ENCODE assay signal across 8 cellular contexts in genomic region chr6:142850653-142851434, GRCh38.
A peak's percentile ranks its signal among the peaks of the same experiment; 100 is the strongest.
DNase-seq lines count a peak whose midpoint lies in the region; ATAC-seq lines count a peak whose summit lies in the region.

No MANE protein-coding gene starts in this region.

- H2AK5ac ChIP-seq in neuronal stem cell (ENCODE audit: low read depth, low read length): no peak overlapping the region

- no CpG with 5 or more reads among the region's 3 CpGs for WGBS in neuronal stem cell (ENCODE audit: extremely low coverage in 2 of 2, insufficient read length in 2 of 2, insufficient replicate concordance in 1 of 2), 2 donors

- no peak overlapping the region for H3K14ac ChIP-seq in neuronal stem cell (ENCODE audit: low read length)

- no peak overlapping the region for H3K4me2 ChIP-seq in neuronal stem cell (ENCODE audit: insufficient read depth, low read length, poor library complexity, severe bottlenecking)

- no peaks in the 10 kb centered on the region for H3K9me3 Mint-ChIP-seq in immature natural killer cell

- H3K9ac ChIP-seq in neuronal stem cell (ENCODE audit: low read depth, low read length, poor library complexity): no peak overlapping the region

- peaks cover 45 to 54% of the 10 kb centered on the region in 2 donors for H3K4me1 Mint-ChIP-seq in immature natural killer cell

- H3K4me3 Mint-ChIP-seq in immature natural killer cell: peak overlapping the region in 2 of 5 donors; percentile 44 to 50

- H3K36me3 ChIP-seq in neuronal stem cell (replicated peaks in 1 of 2; ENCODE audit: control insufficient read depth in 2 of 2, insufficient read depth in 2 of 2, low read length in 2 of 2): no peaks in the 10 kb centered on the region

- H3K79me1 ChIP-seq in neuronal stem cell (ENCODE audit: low read depth, low read length): no peaks in the 10 kb centered on the region

- no peak overlapping the region for H3K23ac ChIP-seq in neuronal stem cell (ENCODE audit: low read depth, low read length, poor library complexity)

- peak; percentile 59 for ATAC-seq in GM18868 (IDR thresholded peaks at IDR 0.05; ENCODE audit: unreplicated experiment)
- ATAC-seq in HG02759 (IDR thresholded peaks at IDR 0.05; ENCODE audit: unreplicated experiment): peak; percentile 63

- peak overlapping the region in 5 of 6 donors; percentile 42 to 74 (median 55) for H3K27ac Mint-ChIP-seq in immature natural killer cell

- no peaks in the 10 kb centered on the region for H3K9me3 ChIP-seq in neuronal stem cell (replicated peaks in 1 of 2; ENCODE audit: control insufficient read depth in 2 of 2, insufficient read depth in 1 of 2, low read depth in 1 of 2, low read length in 2 of 2)

- H3K36me3 Mint-ChIP-seq in immature natural killer cell: no peaks in the 10 kb centered on the region

- no peak overlapping the region for H3K27ac ChIP-seq in neuronal stem cell (replicated peaks; ENCODE audit: low read length)

- DNase-seq in RPMI8226: peak; percentile 6
- DNase-seq in immature natural killer cell: peak in 1 of 3 donors; percentile 22
- no peak for DNase-seq in NCI-H446 treated with DMSO at 0.1 percent for 48 hours (lab: John Stamatoyannopoulos, UW)
- DNase-seq in T1000 (lab: John Stamatoyannopoulos, UW): no peak
- no peak for DNase-seq in neuronal stem cell (ENCODE audit: low spot score)
- no peak for DNase-seq in NCI-H2029 (lab: John Stamatoyannopoulos, UW)

- no peak overlapping the region for H3K4me3 ChIP-seq in neuronal stem cell (ENCODE audit: low read length in 2 of 2)

- peaks cover 0 to 2% (median 0%) of the 10 kb centered on the region in 3 donors for H3K27me3 Mint-ChIP-seq in immature natural killer cell (ENCODE audit: low read depth in 3 of 3)

- H2AFZ ChIP-seq in neuronal stem cell (ENCODE audit: low read length): no peak overlapping the region

- no peak overlapping the region for H2BK120ac ChIP-seq in neuronal stem cell (ENCODE audit: low read depth, low read length)

- H2BK5ac ChIP-seq in neuronal stem cell (ENCODE audit: low read length): no peak overlapping the region

- peaks cover 7 to 12% of the 10 kb centered on the region in 2 donors for H3K4me1 ChIP-seq in neuronal stem cell (ENCODE audit: control insufficient read depth in 2 of 2, insufficient read depth in 1 of 2, low read depth in 1 of 2, low read length in 2 of 2)

- no peaks in the 10 kb centered on the region for H3K27me3 ChIP-seq in neuronal stem cell (ENCODE audit: control insufficient read depth in 3 of 3, insufficient read depth in 3 of 3, low read depth in 1 of 3, low read length in 3 of 3)

- no peak overlapping the region for H3K4ac ChIP-seq in neuronal stem cell (ENCODE audit: low read length)

- H3K18ac ChIP-seq in neuronal stem cell (ENCODE audit: low read length): no peak overlapping the region

- H2BK15ac ChIP-seq in neuronal stem cell (ENCODE audit: low read length): no peak overlapping the region

- H4K8ac ChIP-seq in neuronal stem cell (ENCODE audit: low read depth, low read length): no peak overlapping the region

- H4K91ac ChIP-seq in neuronal stem cell (ENCODE audit: low read depth, low read length, poor library complexity): no peak overlapping the region

- H2BK12ac ChIP-seq in neuronal stem cell (ENCODE audit: low read length): no peak overlapping the region
